14 cellular contexts compared by ENCODE assay signal in genomic region chr11:122307480-122308085, GRCh38.
A peak's percentile ranks its signal among the peaks of the same experiment; 100 is the strongest.
DNase-seq lines count a peak whose midpoint lies in the region; ATAC-seq and TF ChIP-seq lines count a peak whose summit lies in the region.
"Had no signal": no experiment of that assay in that cellular context is flagged by ENCODE, and none has a peak within 500 bp of the region (broad histone marks: within the 10 kb centered on the region; RNA-seq: fewer than 3 reads in every experiment).

No MANE protein-coding gene starts in this region.

- TF ChIP-seq EP300 in stomach (IDR thresholded peaks at IDR 0.05): no peak

- no peak overlapping the region for H3K9ac ChIP-seq in muscle layer of colon (ENCODE audit: low read length)

- ATAC-seq in GM21423 (IDR thresholded peaks at IDR 0.05; ENCODE audit: unreplicated experiment) (no peak), HG03520 (IDR thresholded peaks at IDR 0.05; ENCODE audit: unreplicated experiment) (no peak)

- DNase-seq in NCI-H2227 treated with DMSO at 0.1 percent for 48 hours (lab: John Stamatoyannopoulos, UW) (peak; percentile 61), dorsolateral prefrontal cortex (no peak), superior temporal gyrus (ENCODE audit: extremely low spot score) (peak; percentile 81), stomach (no peak)
- DNase-seq: Calu3; NCI-H187; NCI-H446; NK-92 treated with Interleukin-12 subunit alpha and Interleukin-12 subunit beta, amount 100 ng/mL, for 24 hours; OCI-M1; SIG-M5 had no signal

- H3K36me3 ChIP-seq in muscle layer of colon (ENCODE audit: insufficient read depth, low read length): no peaks in the 10 kb centered on the region
- H3K36me3 ChIP-seq in stomach: no peaks in the 10 kb centered on the region
- H3K36me3 ChIP-seq: HAP-1 had no signal

- H3K4me3 ChIP-seq in dorsolateral prefrontal cortex: peak overlapping the region; percentile 6 to 76 (median 59)
- no peak overlapping the region for H3K4me3 ChIP-seq in muscle layer of colon (ENCODE audit: low read depth in 1 of 2, low read length in 2 of 2)
- H3K4me3 ChIP-seq in stomach: no peak overlapping the region
- H3K4me3 ChIP-seq: HAP-1 had no signal

- 62 to 69% (median 65%) methylated on average over 5 of the region's 5 CpGs for WGBS in stomach, 5 donors

- intact Hi-C loops in dorsolateral prefrontal cortex (cut with DNase I) (loop anchor here (2.0 to 5.0 kb wide), 6 partner anchors 75 to 209 kb away; no protein-coding TSS in a partner anchor), stomach (cut with DNase I; ENCODE audit: low total_unique reads) (no loop called here)

- TF ChIP-seq CTCF in dorsolateral prefrontal cortex (IDR thresholded peaks at IDR 0.05 in 54 of 56, conservative IDR thresholded peaks at IDR 0.05 in 2 of 56; ENCODE audit: low read depth in 1 of 56, partially characterized antibody in 56 of 56) (no peak), stomach (IDR thresholded peaks at IDR 0.05) (no peak)

- H3K4me1 ChIP-seq in muscle layer of colon (ENCODE audit: insufficient read depth, low read length) (peaks cover 14% of the 10 kb centered on the region), stomach (no peaks in the 10 kb centered on the region)
- H3K4me1 ChIP-seq: HAP-1 had no signal

- H3K27ac ChIP-seq in dorsolateral prefrontal cortex (peak overlapping the region; percentile 72 to 99 (median 94)), muscle layer of colon (ENCODE audit: low read depth, low read length) (peak overlapping the region; percentile 9), stomach (no peak overlapping the region)

- H3K9me3 ChIP-seq in muscle layer of colon (ENCODE audit: low read length) (no peaks in the 10 kb centered on the region), stomach (no peaks in the 10 kb centered on the region)
- H3K9me3 ChIP-seq: HAP-1 had no signal

- H3K27me3 ChIP-seq in dorsolateral prefrontal cortex: no peaks in the 10 kb centered on the region
- H3K27me3 ChIP-seq in muscle layer of colon (ENCODE audit: control insufficient read depth in 1 of 2, insufficient read depth in 2 of 2, low read length in 2 of 2): no peaks in the 10 kb centered on the region
- peaks cover 0 to 3% (median 0%) of the 10 kb centered on the region in 3 donors for H3K27me3 ChIP-seq in stomach

- no peak for TF ChIP-seq POLR2A in stomach (IDR thresholded peaks at IDR 0.05)

Comparison
In these comparisons a context has a peak if more than half of its experiments do, and no peak if none do; other contexts are left out.
1. DNase-seq: peak in NCI-H2227 treated with DMSO at 0.1 percent for 48 hours (single experiment) and superior temporal gyrus (single experiment); none in dorsolateral prefrontal cortex (0 of 10) and stomach (single experiment).
2. H3K27ac ChIP-seq: peak in dorsolateral prefrontal cortex (59 of 59) and muscle layer of colon (single experiment); none in stomach (0 of 5).
3. H3K4me3 ChIP-seq: peak in dorsolateral prefrontal cortex (59 of 59); none in muscle layer of colon (0 of 2) and stomach (0 of 4).